In genomic region chr3:114081022-114081421, GRCh38 we compare ENCODE assay signal across 19 cellular contexts.
"Had no signal": no experiment of that assay in that cellular context is flagged by ENCODE, and none has a peak within 500 bp of the region (broad histone marks: within the 10 kb centered on the region; RNA-seq: fewer than 3 reads in every experiment).

No MANE protein-coding gene starts in this region.

- H3K27ac ChIP-seq: coronary artery, esophagus squamous epithelium, gastroesophageal sphincter, ovary, right lobe of liver had no signal

- H3K4me3 ChIP-seq: coronary artery, esophagus squamous epithelium, gastroesophageal sphincter, ovary, right lobe of liver had no signal

- H3K27me3 ChIP-seq: esophagus squamous epithelium, gastroesophageal sphincter, heart right ventricle, ovary, right lobe of liver, spleen, upper lobe of left lung had no signal

- H3K36me3 ChIP-seq: ovary had no signal

- H3K9me3 ChIP-seq: esophagus squamous epithelium, gastroesophageal sphincter, heart right ventricle, ovary, right lobe of liver, spleen, upper lobe of left lung had no signal

- DNase-seq: activated B cell treated with CpG ODN at 0.5 μM for 24 hours; activated CD4-positive, alpha-beta T cell treated with anti-CD3 and anti-CD28 coated beads for 48 hours; activated CD8-positive, alpha-beta memory T cell treated with anti-CD3 and anti-CD28 coated beads, Interleukin-2, amount 50 U/mL, for 4 hours; activated CD8-positive, alpha-beta T cell treated with anti-CD3 and anti-CD28 coated beads, Interleukin-2, amount 10 ng/mL, durations not matched to agents 7 days and 5 days; activated gamma-delta T cell treated with Interleukin-2 at 50 U/mL for 16 hours; activated naive CD8-positive, alpha-beta T cell treated with anti-CD3 and anti-CD28 coated beads for 36 hours; caudate nucleus; effector CD4-positive, alpha-beta T cell; esophagus squamous epithelium; heart right ventricle; naive B cell; ovary; right lobe of liver; spleen; stimulated activated naive CD8-positive, alpha-beta T cell treated with anti-CD3 and anti-CD28 coated beads, Interleukin-15, amount 100 ng/mL, for 72 hours; SW 1271; upper lobe of left lung had no signal

- H3K4me1 ChIP-seq: esophagus squamous epithelium, right lobe of liver had no signal
